1 cellular context compared by ENCODE assay signal in genomic region chr4:90025248-90025647, GRCh38.
TF ChIP-seq lines count a peak whose summit lies in the region.

No MANE protein-coding gene starts in this region.

TF ChIP-seq in SK-N-SH treated with all-trans-retinoic acid at 6 μM for 48 hours, 23 proteins besides CTCF, POLR2A, EP300 and RAD21 (continued from another document):
- no peak for TF ChIP-seq POU6F1 (CRISPR knock-in tag; IDR thresholded peaks at IDR 0.05; ENCODE audit: borderline replicate concordance, low read depth)
